8 cellular contexts compared by ENCODE assay signal in the genomic region with DNA sequence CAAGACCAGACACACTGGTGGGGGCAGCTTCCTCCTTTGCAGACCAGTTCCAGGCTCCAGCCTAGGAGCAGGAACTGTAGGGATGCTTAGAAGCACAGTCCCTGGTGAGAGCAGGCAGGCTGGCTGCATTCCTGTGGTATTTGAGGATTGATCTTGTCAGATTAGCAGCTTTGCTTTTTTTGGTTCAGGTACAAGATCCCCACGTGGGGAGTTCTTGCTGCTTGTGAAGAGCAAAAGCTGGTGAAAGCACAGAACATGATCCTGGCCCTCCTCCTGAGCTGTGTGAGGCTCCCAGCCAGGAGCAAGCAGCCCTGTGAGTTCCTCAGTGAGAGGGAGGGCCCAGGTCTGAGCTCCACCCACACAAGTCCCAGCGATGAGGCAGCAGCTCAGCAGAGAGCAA.
A peak's percentile ranks its signal among the peaks of the same experiment; 100 is the strongest.
DNase-seq lines count a peak whose midpoint lies in the region; ATAC-seq and TF ChIP-seq lines count a peak whose summit lies in the region.

No MANE protein-coding gene starts in this region.

- H3K9me2 ChIP-seq in PC-9 (ENCODE audit: insufficient read depth): no peaks in the 10 kb centered on the region

- no peak overlapping the region for H4K91ac ChIP-seq in trophoblast cell (ENCODE audit: low read depth, low read length)

- no peaks in the 10 kb centered on the region for H3K79me2 ChIP-seq in PC-9 (ENCODE audit: low read depth)
- no peaks in the 10 kb centered on the region for H3K79me2 ChIP-seq in trophoblast cell (ENCODE audit: control insufficient read depth, insufficient read depth, low read length, poor library complexity)

- no peak overlapping the region for H2BK12ac ChIP-seq in trophoblast cell (ENCODE audit: low read length)

- no peak overlapping the region for H3K4me3 ChIP-seq in PC-9
- H3K4me3 ChIP-seq in trophoblast cell (ENCODE audit: low read depth, low read length): no peak overlapping the region

- no peaks in the 10 kb centered on the region for H4K20me1 ChIP-seq in PC-9 (ENCODE audit: insufficient read depth)

- H4K12ac ChIP-seq in trophoblast cell (ENCODE audit: low read depth, low read length): no peak overlapping the region

- H3K79me1 ChIP-seq in trophoblast cell (ENCODE audit: low read length): peaks cover 5% of the 10 kb centered on the region

- H3K27me3 ChIP-seq in PC-9 (ENCODE audit: insufficient read depth, low read depth) (no peaks in the 10 kb centered on the region), trophoblast cell (ENCODE audit: insufficient read depth, low read length) (no peaks in the 10 kb centered on the region)

- no CpG with 5 or more reads among the region's 2 CpGs for WGBS in trophoblast cell (ENCODE audit: extremely low coverage, insufficient coverage, insufficient read length)

- H2AFZ ChIP-seq in PC-9 (no peak overlapping the region), trophoblast cell (ENCODE audit: insufficient read depth, low read length, poor library complexity) (no peak overlapping the region)

- H3K27ac ChIP-seq in PC-9 (peak overlapping the region; percentile 61), trophoblast cell (ENCODE audit: low read depth, low read length) (peak overlapping the region; percentile 60)

- H3K14ac ChIP-seq in trophoblast cell (ENCODE audit: low read length): no peak overlapping the region

- H3K18ac ChIP-seq in trophoblast cell (ENCODE audit: low read length): no peak overlapping the region

- ATAC-seq in HG02981 (IDR thresholded peaks at IDR 0.05; ENCODE audit: unreplicated experiment) (no peak), HG02678 (IDR thresholded peaks at IDR 0.05; ENCODE audit: unreplicated experiment) (no peak), HG03097 (IDR thresholded peaks at IDR 0.05; ENCODE audit: low FRiP score, unreplicated experiment) (no peak)

- H2AK5ac ChIP-seq in trophoblast cell (ENCODE audit: low read length): no peak overlapping the region

- POLR2A ChIA-PET in PC-9 (lab: Charles Lee; ENCODE audit: unreplicated experiment): interaction anchor here (0.6 to 0.8 kb wide), 8 partner anchors 24 to 490 kb away, joined by 3 to 9 read pairs (median 6); partner anchors contain the start of genes ATP6V0B and HYI

- intact Hi-C loops in PC-9 (cut with micrococcal nuclease; ENCODE audit: unreplicated experiment): loop anchor here (1.0 to 10.0 kb wide), 8 partner anchors 23 to 176 kb away; partner anchors contain the start of genes ATP6V0B and SLC6A9

- no peak for TF ChIP-seq CTCF in PC-9 (conservative IDR thresholded peaks at IDR 0.05)

- CTCF ChIA-PET in PC-9 (lab: Charles Lee): interaction anchor here (0.9 to 2.4 kb wide), 3 partner anchors 75 to 95 kb away, joined by 5 to 16 read pairs (median 11); partner anchors contain the start of gene ARTN

- no peak overlapping the region for H2BK120ac ChIP-seq in trophoblast cell (ENCODE audit: insufficient read depth, low read length, poor library complexity)

- TSS peak; percentile 79 for BruUV-seq in PC-9 (replicated peaks; lab: Mats Ljungman, UMichigan)

- no peak overlapping the region for H3K4ac ChIP-seq in trophoblast cell (ENCODE audit: low read depth, low read length)

- H3K9ac ChIP-seq in trophoblast cell (ENCODE audit: low read length): no peak overlapping the region

- H3K4me1 ChIP-seq in PC-9 (replicated peaks; ENCODE audit: insufficient read depth): peaks cover 39% of the 10 kb centered on the region
- peaks cover 8 to 17% of the 10 kb centered on the region in 2 experiments for H3K4me1 ChIP-seq in trophoblast cell (ENCODE audit: control insufficient read depth in 1 of 2, insufficient read depth in 2 of 2, low read length in 2 of 2)

- no peaks in the 10 kb centered on the region for H3K9me3 ChIP-seq in PC-9 (ENCODE audit: insufficient read depth, low read depth)
- no peaks in the 10 kb centered on the region for H3K9me3 ChIP-seq in trophoblast cell (ENCODE audit: insufficient read depth, low read depth, low read length)

- no peaks in the 10 kb centered on the region for H3K36me3 ChIP-seq in PC-9 (ENCODE audit: low read depth)
- no peaks in the 10 kb centered on the region for H3K36me3 ChIP-seq in trophoblast cell (ENCODE audit: control insufficient read depth in 1 of 2, insufficient read depth in 2 of 2, low read length in 2 of 2)

- no peak overlapping the region for H2BK5ac ChIP-seq in trophoblast cell (ENCODE audit: low read depth, low read length, poor library complexity)

- H4K8ac ChIP-seq in trophoblast cell (ENCODE audit: low read depth, low read length): no peak overlapping the region

- H3F3A ChIP-seq in PC-9 (ENCODE audit: insufficient read depth, low read depth): peaks cover 31% of the 10 kb centered on the region

- H3K4me2 ChIP-seq in PC-9: peak overlapping the region; percentile 60
- H3K4me2 ChIP-seq in trophoblast cell (ENCODE audit: low read length): no peak overlapping the region

- no peak overlapping the region for H3K23ac ChIP-seq in trophoblast cell (ENCODE audit: low read length)

- peak; percentile 96 for DNase-seq in GM04503 (ENCODE audit: low read depth)
- DNase-seq in PC-9: peak; percentile 92 to 99
- peak; percentile 94 for DNase-seq in fibroblast of gingiva (ENCODE audit: low read depth)
- DNase-seq in trophoblast cell: peak; percentile 61 to 80
- no peak for DNase-seq in activated CD4-positive, CD25-positive, alpha-beta regulatory T cell treated with anti-CD3 and anti-CD28 coated beads, Interleukin-2, amount 50 U/mL, for 72 hours
